In the genomic region with DNA sequence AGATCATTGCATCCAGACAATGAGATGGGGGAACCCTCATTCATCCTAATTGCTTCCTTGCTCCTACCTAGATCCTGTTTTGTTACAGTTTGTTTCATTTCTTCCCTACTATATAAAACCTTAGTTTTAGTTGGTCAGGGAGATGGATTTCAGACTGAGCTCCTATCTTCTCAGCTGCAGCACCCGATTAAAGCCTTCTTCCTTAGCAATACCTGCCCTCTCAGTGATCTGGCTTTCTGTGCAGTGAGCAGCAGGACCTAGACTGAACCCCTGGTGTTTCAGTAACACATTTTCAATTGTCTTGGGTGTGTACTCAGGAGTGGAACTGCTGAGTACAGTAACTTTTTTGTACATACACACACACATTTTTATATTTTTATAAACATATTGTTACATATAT, we compare ENCODE assay signal across 29 cellular contexts.
"Had no signal": no experiment of that assay in that cellular context is flagged by ENCODE, and none has a peak within 500 bp of the region (broad histone marks: within the 10 kb centered on the region; RNA-seq: fewer than 3 reads in every experiment).

No MANE protein-coding gene starts in this region.

- H3K36me3 Mint-ChIP-seq: stimulated activated effector memory CD8-positive, alpha-beta T cell treated with anti-CD3 and anti-CD28 coated beads, Interleukin-12 subunit alpha, Interleukin-12 subunit beta, amount 100 ng/mL, for 72 hours; stimulated activated memory B cell treated with anti-CD40 and anti-IgM and Interleukin-4, amounts not matched to agents 10 μg/mL and 1 μg/mL and 100 μg/mL, for 72 hours had no signal

- H3K27me3 Mint-ChIP-seq: stimulated activated memory B cell treated with anti-CD40 and anti-IgM and Interleukin-4, amounts not matched to agents 10 μg/mL and 1 μg/mL and 100 μg/mL, for 72 hours; stimulated activated naive CD8-positive, alpha-beta T cell treated with anti-CD3 and anti-CD28 coated beads, Interleukin-15, amount 100 ng/mL, for 72 hours; stimulated activated naive CD8-positive, alpha-beta T cell treated with anti-CD3 and anti-CD28 coated beads, Interleukin-15, Interleukin-2, amounts not matched to agents 100 ng/mL and 50 ng/mL, for 24 hours; type B pancreatic cell had no signal

- H3K4me1 Mint-ChIP-seq: stimulated activated effector memory CD8-positive, alpha-beta T cell treated with anti-CD3 and anti-CD28 coated beads, Interleukin-12 subunit alpha, Interleukin-12 subunit beta, amount 100 ng/mL, for 72 hours; stimulated activated memory B cell treated with anti-CD40 and anti-IgM and Interleukin-4, amounts not matched to agents 10 μg/mL and 1 μg/mL and 100 μg/mL, for 72 hours; stimulated activated naive B cell treated with anti-CD40 and anti-IgM and Interleukin-4, amounts not matched to agents 10 μg/mL and 1 μg/mL and 100 μg/mL, for 72 hours; stimulated activated naive CD8-positive, alpha-beta T cell treated with anti-CD3 and anti-CD28 coated beads, Interleukin-15, amount 100 ng/mL, for 72 hours had no signal

- H3K27ac Mint-ChIP-seq: stimulated activated effector memory CD8-positive, alpha-beta T cell treated with anti-CD3 and anti-CD28 coated beads, Interleukin-12 subunit alpha, Interleukin-12 subunit beta, amount 100 ng/mL, for 72 hours; stimulated activated memory B cell treated with anti-CD40 and anti-IgM and Interleukin-4, amounts not matched to agents 10 μg/mL and 1 μg/mL and 100 μg/mL, for 72 hours; stimulated activated naive B cell treated with anti-CD40 and anti-IgM and Interleukin-4, amounts not matched to agents 10 μg/mL and 1 μg/mL and 100 μg/mL, for 72 hours; stimulated activated naive CD8-positive, alpha-beta T cell treated with anti-CD3 and anti-CD28 coated beads, Interleukin-15, amount 100 ng/mL, for 72 hours; stimulated activated naive CD8-positive, alpha-beta T cell treated with anti-CD3 and anti-CD28 coated beads, Interleukin-15, Interleukin-2, amounts not matched to agents 100 ng/mL and 50 ng/mL, for 24 hours; type B pancreatic cell had no signal

- H3K4me3 Mint-ChIP-seq: stimulated activated effector memory CD8-positive, alpha-beta T cell treated with anti-CD3 and anti-CD28 coated beads, Interleukin-12 subunit alpha, Interleukin-12 subunit beta, amount 100 ng/mL, for 72 hours; stimulated activated memory B cell treated with anti-CD40 and anti-IgM and Interleukin-4, amounts not matched to agents 10 μg/mL and 1 μg/mL and 100 μg/mL, for 72 hours; stimulated activated naive B cell treated with anti-CD40 and anti-IgM and Interleukin-4, amounts not matched to agents 10 μg/mL and 1 μg/mL and 100 μg/mL, for 72 hours; stimulated activated naive CD8-positive, alpha-beta T cell treated with anti-CD3 and anti-CD28 coated beads, Interleukin-15, amount 100 ng/mL, for 72 hours; stimulated activated naive CD8-positive, alpha-beta T cell treated with anti-CD3 and anti-CD28 coated beads, Interleukin-15, Interleukin-2, amounts not matched to agents 100 ng/mL and 50 ng/mL, for 24 hours; type B pancreatic cell had no signal

- H3K4me3 ChIP-seq: stomach, suprapubic skin, testis, thoracic aorta, thyroid gland, tibial artery, tibial nerve, transverse colon, upper lobe of left lung, upper lobe of right lung, uterus, vagina had no signal

- DNase-seq: stimulated activated CD4-positive, alpha-beta T cell treated with anti-CD3 and anti-CD28 coated beads, Interleukin-2, amount 100 ng/mL, for 48 hours; stimulated activated CD4-positive, alpha-beta T cell treated with anti-CD3 and anti-CD28 coated beads, Interleukin-4, amount 100 ng/mL, for 1 hour; stimulated activated CD4-positive, alpha-beta T cell treated with anti-CD3 and anti-CD28 coated beads, Interleukin-4, amount 100 ng/mL, for 24 hours; stimulated activated CD4-positive, alpha-beta T cell treated with anti-CD3 and anti-CD28 coated beads, Interleukin-4, amount 100 ng/mL, for 4 hours; stimulated activated CD8-positive, alpha-beta memory T cell treated with anti-CD3 and anti-CD28 coated beads, Interleukin-4, amount 100 ng/mL, for 48 hours; stimulated activated naive B cell treated with anti-CD40 and anti-IgM and Interleukin-4, amounts not matched to agents 10 μg/mL and 1 μg/mL and 100 μg/mL, for 72 hours; stimulated activated naive CD4-positive, alpha-beta T cell; stimulated activated naive CD4-positive, alpha-beta T cell treated with Interleukin-2 at 50 U/mL for 16 hours; stimulated activated naive CD8-positive, alpha-beta T cell treated with anti-CD3 and anti-CD28 coated beads, Interleukin-15, amount 100 ng/mL, for 72 hours; stimulated activated naive CD8-positive, alpha-beta T cell treated with anti-CD3 and anti-CD28 coated beads, Interleukin-15, Interleukin-2, amounts not matched to agents 100 U/mL and 50 U/mL, for 24 hours; stomach; substantia nigra; testis; thyroid gland; tibial artery; transverse colon; trophoblast cell; upper lobe of left lung; upper lobe of right lung; uterus had no signal

- H3K27ac ChIP-seq: stomach, suprapubic skin, testis, tibial artery, tibial nerve, transverse colon, upper lobe of left lung, upper lobe of right lung, vagina had no signal

- H3K36me3 ChIP-seq: thoracic aorta, thyroid gland, upper lobe of left lung, upper lobe of right lung, uterus, vagina had no signal

- H3K27me3 ChIP-seq: stomach, suprapubic skin, testis, thyroid gland, tibial artery, tibial nerve, transverse colon, upper lobe of left lung, upper lobe of right lung, uterus, vagina had no signal

- FAIRE-seq: urothelium cell line had no signal

- ATAC-seq: stimulated activated effector memory CD8-positive, alpha-beta T cell treated with anti-CD3 and anti-CD28 coated beads, Interleukin-12 subunit alpha, Interleukin-12 subunit beta, amount 100 ng/mL, for 72 hours; stimulated activated memory B cell treated with anti-CD40 and anti-IgM and Interleukin-4, amounts not matched to agents 10 μg/mL and 1 μg/mL and 100 μg/mL, for 72 hours; stimulated activated naive B cell treated with anti-CD40 and anti-IgM and Interleukin-4, amounts not matched to agents 10 μg/mL and 1 μg/mL and 100 μg/mL, for 72 hours; stimulated activated naive CD8-positive, alpha-beta T cell treated with anti-CD3 and anti-CD28 coated beads, Interleukin-15, amount 100 ng/mL, for 72 hours; stimulated activated naive CD8-positive, alpha-beta T cell treated with anti-CD3 and anti-CD28 coated beads, Interleukin-15, Interleukin-2, amounts not matched to agents 100 U/mL and 50 U/mL, for 24 hours; upper lobe of right lung had no signal

- H3K4me1 ChIP-seq: suprapubic skin had no signal

- H3K9me3 ChIP-seq: testis, thyroid gland had no signal
